Comparison of ENCODE assay signal across 1 cellular context in the genomic region with DNA sequence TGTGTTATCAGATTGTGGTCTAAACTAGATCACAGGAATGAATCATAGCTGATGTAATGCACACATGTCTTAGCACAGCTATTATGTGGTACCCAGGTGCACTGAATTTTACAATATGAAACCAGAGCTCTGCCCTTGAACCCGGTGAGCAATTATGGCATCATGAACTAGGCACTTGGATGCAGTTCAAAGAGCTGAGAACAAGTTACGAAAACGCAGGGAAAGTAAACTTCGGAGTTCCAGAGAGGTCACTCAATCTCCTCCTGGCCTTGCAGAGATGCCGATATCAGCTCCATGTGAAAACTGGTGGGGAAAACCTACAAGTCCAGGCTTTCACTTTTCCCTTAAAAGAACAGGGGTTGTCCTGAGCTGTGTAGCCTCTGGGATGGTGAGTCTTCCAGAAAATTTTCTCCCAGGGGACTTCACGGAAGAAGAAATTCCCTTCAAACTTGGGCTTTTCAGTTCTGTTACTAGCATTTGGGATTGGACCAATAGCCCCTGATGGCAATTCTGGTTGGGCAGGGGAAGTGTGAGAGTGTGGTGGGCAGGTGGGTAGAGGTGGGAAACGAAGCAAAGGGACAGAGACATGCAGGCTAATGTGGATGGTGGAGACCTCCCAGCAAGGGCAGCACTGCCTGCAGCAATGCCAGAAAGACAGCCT.
TF ChIP-seq lines count a peak whose summit lies in the region.

No MANE protein-coding gene starts in this region.

TF ChIP-seq in HepG2, 621 proteins besides CTCF, POLR2A, EP300 and RAD21 (continued from another document and continues in another):
- TF ChIP-seq, protein P1, sequence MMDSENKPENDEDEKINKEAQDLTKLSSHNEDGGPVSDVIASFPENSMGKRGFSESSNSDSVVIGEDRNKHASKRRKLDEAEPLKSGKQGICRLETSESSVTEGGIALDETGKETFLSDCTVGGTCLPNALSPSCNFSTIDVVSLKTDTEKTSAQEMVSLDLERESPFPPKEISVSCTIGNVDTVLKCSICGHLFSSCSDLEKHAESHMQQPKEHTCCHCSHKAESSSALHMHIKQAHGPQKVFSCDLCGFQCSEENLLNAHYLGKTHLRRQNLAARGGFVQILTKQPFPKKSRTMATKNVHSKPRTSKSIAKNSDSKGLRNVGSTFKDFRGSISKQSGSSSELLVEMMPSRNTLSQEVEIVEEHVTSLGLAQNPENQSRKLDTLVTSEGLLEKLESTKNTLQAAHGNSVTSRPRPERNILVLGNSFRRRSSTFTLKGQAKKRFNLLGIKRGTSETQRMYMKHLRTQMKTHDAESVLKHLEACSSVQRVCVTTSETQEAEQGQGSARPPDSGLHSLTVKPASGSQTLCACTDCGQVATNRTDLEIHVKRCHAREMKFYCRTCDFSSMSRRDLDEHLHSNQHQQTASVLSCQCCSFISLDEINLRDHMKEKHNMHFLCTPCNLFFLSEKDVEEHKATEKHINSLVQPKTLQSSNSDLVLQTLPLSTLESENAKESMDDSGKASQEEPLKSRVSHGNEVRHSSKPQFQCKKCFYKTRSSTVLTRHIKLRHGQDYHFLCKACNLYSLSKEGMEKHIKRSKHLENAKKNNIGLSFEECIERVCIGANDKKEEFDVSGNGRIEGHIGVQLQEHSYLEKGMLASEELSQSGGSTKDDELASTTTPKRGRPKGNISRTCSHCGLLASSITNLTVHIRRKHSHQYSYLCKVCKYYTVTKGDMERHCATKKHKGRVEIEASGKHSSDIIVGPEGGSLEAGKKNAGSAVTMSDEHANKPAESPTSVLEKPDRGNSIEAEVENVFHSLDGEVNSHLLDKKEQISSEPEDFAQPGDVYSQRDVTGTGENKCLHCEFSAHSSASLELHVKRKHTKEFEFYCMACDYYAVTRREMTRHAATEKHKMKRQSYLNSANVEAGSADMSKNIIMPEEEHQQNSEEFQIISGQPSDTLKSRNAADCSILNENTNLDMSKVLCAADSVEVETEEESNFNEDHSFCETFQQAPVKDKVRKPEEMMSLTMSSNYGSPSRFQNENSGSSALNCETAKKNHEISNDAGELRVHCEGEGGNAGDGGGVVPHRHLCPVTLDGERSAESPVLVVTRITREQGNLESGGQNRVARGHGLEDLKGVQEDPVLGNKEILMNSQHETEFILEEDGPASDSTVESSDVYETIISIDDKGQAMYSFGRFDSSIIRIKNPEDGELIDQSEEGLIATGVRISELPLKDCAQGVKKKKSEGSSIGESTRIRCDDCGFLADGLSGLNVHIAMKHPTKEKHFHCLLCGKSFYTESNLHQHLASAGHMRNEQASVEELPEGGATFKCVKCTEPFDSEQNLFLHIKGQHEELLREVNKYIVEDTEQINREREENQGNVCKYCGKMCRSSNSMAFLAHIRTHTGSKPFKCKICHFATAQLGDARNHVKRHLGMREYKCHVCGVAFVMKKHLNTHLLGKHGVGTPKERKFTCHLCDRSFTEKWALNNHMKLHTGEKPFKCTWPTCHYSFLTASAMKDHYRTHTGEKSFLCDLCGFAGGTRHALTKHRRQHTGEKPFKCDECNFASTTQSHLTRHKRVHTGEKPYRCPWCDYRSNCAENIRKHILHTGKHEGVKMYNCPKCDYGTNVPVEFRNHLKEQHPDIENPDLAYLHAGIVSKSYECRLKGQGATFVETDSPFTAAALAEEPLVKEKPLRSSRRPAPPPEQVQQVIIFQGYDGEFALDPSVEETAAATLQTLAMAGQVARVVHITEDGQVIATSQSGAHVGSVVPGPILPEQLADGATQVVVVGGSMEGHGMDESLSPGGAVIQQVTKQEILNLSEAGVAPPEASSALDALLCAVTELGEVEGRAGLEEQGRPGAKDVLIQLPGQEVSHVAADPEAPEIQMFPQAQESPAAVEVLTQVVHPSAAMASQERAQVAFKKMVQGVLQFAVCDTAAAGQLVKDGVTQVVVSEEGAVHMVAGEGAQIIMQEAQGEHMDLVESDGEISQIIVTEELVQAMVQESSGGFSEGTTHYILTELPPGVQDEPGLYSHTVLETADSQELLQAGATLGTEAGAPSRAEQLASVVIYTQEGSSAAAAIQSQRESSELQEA (CRISPR knock-in tag; IDR thresholded peaks at IDR 0.05; ENCODE audit: not compliant biosample characterization) = peak; percentile 42
- TF ChIP-seq ZNF333 (CRISPR knock-in tag; IDR thresholded peaks at IDR 0.05; ENCODE audit: borderline replicate concordance) = no peak
- TF ChIP-seq ZMYM3 (CRISPR knock-in tag; IDR thresholded peaks at IDR 0.05) = peak; percentile 81
- no peak for TF ChIP-seq NR3C1 (CRISPR knock-in tag; IDR thresholded peaks at IDR 0.05)
- TF ChIP-seq BRCA1 (CRISPR knock-in tag; IDR thresholded peaks at IDR 0.05) = 0 out of 2 replicates have a peak, but pooled peaks have one; percentile 69
- TF ChIP-seq, protein P2, sequence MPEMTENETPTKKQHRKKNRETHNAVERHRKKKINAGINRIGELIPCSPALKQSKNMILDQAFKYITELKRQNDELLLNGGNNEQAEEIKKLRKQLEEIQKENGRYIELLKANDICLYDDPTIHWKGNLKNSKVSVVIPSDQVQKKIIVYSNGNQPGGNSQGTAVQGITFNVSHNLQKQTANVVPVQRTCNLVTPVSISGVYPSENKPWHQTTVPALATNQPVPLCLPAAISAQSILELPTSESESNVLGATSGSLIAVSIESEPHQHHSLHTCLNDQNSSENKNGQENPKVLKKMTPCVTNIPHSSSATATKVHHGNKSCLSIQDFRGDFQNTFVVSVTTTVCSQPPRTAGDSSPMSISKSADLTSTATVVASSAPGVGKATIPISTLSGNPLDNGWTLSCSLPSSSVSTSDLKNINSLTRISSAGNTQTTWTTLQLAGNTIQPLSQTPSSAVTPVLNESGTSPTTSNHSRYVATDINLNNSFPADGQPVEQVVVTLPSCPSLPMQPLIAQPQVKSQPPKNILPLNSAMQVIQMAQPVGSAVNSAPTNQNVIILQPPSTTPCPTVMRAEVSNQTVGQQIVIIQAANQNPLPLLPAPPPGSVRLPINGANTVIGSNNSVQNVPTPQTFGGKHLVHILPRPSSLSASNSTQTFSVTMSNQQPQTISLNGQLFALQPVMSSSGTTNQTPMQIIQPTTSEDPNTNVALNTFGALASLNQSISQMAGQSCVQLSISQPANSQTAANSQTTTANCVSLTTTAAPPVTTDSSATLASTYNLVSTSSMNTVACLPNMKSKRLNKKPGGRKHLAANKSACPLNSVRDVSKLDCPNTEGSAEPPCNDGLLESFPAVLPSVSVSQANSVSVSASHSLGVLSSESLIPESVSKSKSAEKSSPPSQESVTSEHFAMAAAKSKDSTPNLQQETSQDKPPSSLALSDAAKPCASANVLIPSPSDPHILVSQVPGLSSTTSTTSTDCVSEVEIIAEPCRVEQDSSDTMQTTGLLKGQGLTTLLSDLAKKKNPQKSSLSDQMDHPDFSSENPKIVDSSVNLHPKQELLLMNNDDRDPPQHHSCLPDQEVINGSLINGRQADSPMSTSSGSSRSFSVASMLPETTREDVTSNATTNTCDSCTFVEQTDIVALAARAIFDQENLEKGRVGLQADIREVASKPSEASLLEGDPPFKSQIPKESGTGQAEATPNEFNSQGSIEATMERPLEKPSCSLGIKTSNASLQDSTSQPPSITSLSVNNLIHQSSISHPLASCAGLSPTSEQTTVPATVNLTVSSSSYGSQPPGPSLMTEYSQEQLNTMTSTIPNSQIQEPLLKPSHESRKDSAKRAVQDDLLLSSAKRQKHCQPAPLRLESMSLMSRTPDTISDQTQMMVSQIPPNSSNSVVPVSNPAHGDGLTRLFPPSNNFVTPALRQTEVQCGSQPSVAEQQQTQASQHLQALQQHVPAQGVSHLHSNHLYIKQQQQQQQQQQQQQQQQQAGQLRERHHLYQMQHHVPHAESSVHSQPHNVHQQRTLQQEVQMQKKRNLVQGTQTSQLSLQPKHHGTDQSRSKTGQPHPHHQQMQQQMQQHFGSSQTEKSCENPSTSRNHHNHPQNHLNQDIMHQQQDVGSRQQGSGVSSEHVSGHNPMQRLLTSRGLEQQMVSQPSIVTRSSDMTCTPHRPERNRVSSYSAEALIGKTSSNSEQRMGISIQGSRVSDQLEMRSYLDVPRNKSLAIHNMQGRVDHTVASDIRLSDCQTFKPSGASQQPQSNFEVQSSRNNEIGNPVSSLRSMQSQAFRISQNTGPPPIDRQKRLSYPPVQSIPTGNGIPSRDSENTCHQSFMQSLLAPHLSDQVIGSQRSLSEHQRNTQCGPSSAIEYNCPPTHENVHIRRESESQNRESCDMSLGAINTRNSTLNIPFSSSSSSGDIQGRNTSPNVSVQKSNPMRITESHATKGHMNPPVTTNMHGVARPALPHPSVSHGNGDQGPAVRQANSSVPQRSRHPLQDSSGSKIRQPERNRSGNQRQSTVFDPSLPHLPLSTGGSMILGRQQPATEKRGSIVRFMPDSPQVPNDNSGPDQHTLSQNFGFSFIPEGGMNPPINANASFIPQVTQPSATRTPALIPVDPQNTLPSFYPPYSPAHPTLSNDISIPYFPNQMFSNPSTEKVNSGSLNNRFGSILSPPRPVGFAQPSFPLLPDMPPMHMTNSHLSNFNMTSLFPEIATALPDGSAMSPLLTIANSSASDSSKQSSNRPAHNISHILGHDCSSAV (CRISPR knock-in tag; IDR thresholded peaks at IDR 0.05; ENCODE audit: borderline replicate concordance) = no peak
- peak; percentile 98 for TF ChIP-seq ZSCAN9 (CRISPR knock-in tag; IDR thresholded peaks at IDR 0.05; ENCODE audit: borderline replicate concordance)
- peak; percentile 66; the same call in 1 of the 2 replicates for TF ChIP-seq ZNF232 (CRISPR knock-in tag; IDR thresholded peaks at IDR 0.05; ENCODE audit: borderline replicate concordance)
- peak; percentile 63 for TF ChIP-seq RFX3 (CRISPR knock-in tag; IDR thresholded peaks at IDR 0.05)
- 0 out of 2 replicates have a peak, but pooled peaks have one; percentile 47 for TF ChIP-seq SMARCC2 (IDR thresholded peaks at IDR 0.05)
- TF ChIP-seq ESRRA (CRISPR knock-in tag; IDR thresholded peaks at IDR 0.05; ENCODE audit: low read depth) = peak; percentile 97
- peak; percentile 48; the same call in 1 of the 2 replicates for TF ChIP-seq ZNF501 (CRISPR knock-in tag; IDR thresholded peaks at IDR 0.05)
- TF ChIP-seq NCOA1 (CRISPR knock-in tag; IDR thresholded peaks at IDR 0.05) = no peak; the same call in 1 of the 2 replicates
- TF ChIP-seq HDAC1 (CRISPR knock-in tag; IDR thresholded peaks at IDR 0.05) = peak; percentile 99
- TF ChIP-seq ZNF225 (CRISPR knock-in tag; IDR thresholded peaks at IDR 0.05) = no peak; the same call in 1 of the 2 replicates
- peak; percentile 69; the same call in 1 of the 2 replicates for TF ChIP-seq KLF11 (CRISPR knock-in tag; IDR thresholded peaks at IDR 0.05)
- peak; percentile 97 for TF ChIP-seq GFI1 (CRISPR knock-in tag; IDR thresholded peaks at IDR 0.05; ENCODE audit: borderline replicate concordance)
- peak; percentile 73; the same call in 1 of the 2 replicates for TF ChIP-seq ZNF615 (CRISPR knock-in tag; IDR thresholded peaks at IDR 0.05; ENCODE audit: borderline replicate concordance)
- TF ChIP-seq ZNF331 (CRISPR knock-in tag; IDR thresholded peaks at IDR 0.05) = peak; percentile 95
- TF ChIP-seq TBP (CRISPR knock-in tag; IDR thresholded peaks at IDR 0.05) = no peak
- TF ChIP-seq, protein P3, sequence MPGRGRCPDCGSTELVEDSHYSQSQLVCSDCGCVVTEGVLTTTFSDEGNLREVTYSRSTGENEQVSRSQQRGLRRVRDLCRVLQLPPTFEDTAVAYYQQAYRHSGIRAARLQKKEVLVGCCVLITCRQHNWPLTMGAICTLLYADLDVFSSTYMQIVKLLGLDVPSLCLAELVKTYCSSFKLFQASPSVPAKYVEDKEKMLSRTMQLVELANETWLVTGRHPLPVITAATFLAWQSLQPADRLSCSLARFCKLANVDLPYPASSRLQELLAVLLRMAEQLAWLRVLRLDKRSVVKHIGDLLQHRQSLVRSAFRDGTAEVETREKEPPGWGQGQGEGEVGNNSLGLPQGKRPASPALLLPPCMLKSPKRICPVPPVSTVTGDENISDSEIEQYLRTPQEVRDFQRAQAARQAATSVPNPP (CRISPR knock-in tag; IDR thresholded peaks at IDR 0.05) = no peak
- TF ChIP-seq ZNF383 (CRISPR knock-in tag; IDR thresholded peaks at IDR 0.05; ENCODE audit: borderline replicate concordance) = no peak
- TF ChIP-seq, protein P4, sequence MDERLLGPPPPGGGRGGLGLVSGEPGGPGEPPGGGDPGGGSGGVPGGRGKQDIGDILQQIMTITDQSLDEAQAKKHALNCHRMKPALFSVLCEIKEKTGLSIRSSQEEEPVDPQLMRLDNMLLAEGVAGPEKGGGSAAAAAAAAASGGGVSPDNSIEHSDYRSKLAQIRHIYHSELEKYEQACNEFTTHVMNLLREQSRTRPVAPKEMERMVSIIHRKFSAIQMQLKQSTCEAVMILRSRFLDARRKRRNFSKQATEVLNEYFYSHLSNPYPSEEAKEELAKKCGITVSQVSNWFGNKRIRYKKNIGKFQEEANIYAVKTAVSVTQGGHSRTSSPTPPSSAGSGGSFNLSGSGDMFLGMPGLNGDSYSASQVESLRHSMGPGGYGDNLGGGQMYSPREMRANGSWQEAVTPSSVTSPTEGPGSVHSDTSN (CRISPR knock-in tag; IDR thresholded peaks at IDR 0.05) = peak; percentile 33; the same call in 1 of the 2 replicates
- peak; percentile 89 for TF ChIP-seq KMT2A (CRISPR knock-in tag; IDR thresholded peaks at IDR 0.05)
- TF ChIP-seq ZNF878 (CRISPR knock-in tag; IDR thresholded peaks at IDR 0.05) = peak; percentile 91; the same call in 1 of the 2 replicates
- TF ChIP-seq ZBTB8A (CRISPR knock-in tag; IDR thresholded peaks at IDR 0.05; ENCODE audit: borderline replicate concordance, low read depth) = no peak
- TF ChIP-seq SMARCE1 (IDR thresholded peaks at IDR 0.05; ENCODE audit: borderline replicate concordance) = no peak
- TF ChIP-seq, protein P5, sequence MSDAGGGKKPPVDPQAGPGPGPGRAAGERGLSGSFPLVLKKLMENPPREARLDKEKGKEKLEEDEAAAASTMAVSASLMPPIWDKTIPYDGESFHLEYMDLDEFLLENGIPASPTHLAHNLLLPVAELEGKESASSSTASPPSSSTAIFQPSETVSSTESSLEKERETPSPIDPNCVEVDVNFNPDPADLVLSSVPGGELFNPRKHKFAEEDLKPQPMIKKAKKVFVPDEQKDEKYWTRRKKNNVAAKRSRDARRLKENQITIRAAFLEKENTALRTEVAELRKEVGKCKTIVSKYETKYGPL (CRISPR knock-in tag; IDR thresholded peaks at IDR 0.05) = peak; percentile 63; the same call in 1 of the 2 replicates
- TF ChIP-seq, protein P6, sequence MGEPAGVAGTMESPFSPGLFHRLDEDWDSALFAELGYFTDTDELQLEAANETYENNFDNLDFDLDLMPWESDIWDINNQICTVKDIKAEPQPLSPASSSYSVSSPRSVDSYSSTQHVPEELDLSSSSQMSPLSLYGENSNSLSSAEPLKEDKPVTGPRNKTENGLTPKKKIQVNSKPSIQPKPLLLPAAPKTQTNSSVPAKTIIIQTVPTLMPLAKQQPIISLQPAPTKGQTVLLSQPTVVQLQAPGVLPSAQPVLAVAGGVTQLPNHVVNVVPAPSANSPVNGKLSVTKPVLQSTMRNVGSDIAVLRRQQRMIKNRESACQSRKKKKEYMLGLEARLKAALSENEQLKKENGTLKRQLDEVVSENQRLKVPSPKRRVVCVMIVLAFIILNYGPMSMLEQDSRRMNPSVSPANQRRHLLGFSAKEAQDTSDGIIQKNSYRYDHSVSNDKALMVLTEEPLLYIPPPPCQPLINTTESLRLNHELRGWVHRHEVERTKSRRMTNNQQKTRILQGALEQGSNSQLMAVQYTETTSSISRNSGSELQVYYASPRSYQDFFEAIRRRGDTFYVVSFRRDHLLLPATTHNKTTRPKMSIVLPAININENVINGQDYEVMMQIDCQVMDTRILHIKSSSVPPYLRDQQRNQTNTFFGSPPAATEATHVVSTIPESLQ (CRISPR knock-in tag; conservative IDR thresholded peaks at IDR 0.05) = no peak
- TF ChIP-seq, protein P7, sequence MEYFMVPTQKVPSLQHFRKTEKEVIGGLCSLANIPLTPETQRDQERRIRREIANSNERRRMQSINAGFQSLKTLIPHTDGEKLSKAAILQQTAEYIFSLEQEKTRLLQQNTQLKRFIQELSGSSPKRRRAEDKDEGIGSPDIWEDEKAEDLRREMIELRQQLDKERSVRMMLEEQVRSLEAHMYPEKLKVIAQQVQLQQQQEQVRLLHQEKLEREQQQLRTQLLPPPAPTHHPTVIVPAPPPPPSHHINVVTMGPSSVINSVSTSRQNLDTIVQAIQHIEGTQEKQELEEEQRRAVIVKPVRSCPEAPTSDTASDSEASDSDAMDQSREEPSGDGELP (IDR thresholded peaks at IDR 0.05; ENCODE audit: borderline replicate concordance, low read depth) = peak; percentile 74; the same call in 1 of the 2 replicates
